In the genomic region with DNA sequence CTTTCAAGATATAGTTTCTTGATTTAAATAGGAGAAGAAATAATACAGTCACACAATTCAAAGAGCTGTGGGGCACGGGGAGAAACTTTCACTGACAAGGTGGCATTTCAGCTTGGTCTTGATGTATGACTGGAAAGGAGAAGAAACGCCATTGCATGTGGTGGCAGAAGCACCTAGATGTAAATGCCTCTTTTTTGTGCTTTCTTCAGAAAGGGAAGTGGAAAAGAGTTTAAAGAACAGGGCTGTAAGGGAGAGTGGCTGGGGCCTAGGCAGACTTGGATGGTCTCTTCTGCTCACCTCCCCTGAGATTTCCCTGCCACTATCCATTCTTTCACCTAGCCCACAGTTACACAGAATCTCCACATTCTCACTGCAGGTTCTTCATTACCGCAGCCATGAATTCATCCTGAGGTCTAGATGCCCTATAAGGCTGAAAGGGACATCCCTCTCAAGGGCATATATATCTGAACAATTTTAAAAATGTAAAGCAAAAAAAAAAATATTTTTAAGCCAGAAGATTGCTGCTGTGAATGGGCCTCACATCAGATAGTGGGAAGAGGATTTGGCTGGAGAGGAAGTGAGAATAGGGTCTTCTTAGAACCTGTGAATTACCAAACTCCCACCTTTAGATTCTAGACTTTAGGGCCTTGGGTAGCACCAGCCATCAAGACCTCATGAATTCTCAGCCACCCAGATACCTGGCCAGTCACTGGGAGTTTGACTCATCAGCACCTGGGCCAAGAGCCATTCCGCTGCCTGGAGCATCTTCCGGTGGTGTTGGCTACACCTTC, we compare ENCODE assay signal across 13 cellular contexts. TPM values are rescaled to one million over a fixed set of nuclear protein-coding genes. Genes with fewer than 3 reads are reported as not detected.
"Had no signal": no experiment of that assay in that cellular context is flagged by ENCODE, and none has a peak within 500 bp of the region (broad histone marks: within the 10 kb centered on the region; RNA-seq: fewer than 3 reads in every experiment).

No MANE protein-coding gene starts in this region.

- ATAC-seq: esophagus mucosa; naive thymus-derived CD4-positive, alpha-beta T cell had no signal

- H3K36me3 ChIP-seq: ascending aorta, tibial nerve, uterus had no signal

- H3K27me3 ChIP-seq: ascending aorta, tibial nerve, uterus had no signal

- H3K9me3 ChIP-seq: ascending aorta, tibial nerve, uterus had no signal

- H3K27ac ChIP-seq: ascending aorta, tibial nerve, uterus, VCaP had no signal

- FAIRE-seq: colon had no signal

- DNase-seq: activated CD4-positive, alpha-beta T cell treated with anti-CD3 and anti-CD28 coated beads, Interleukin-2, amount 50 U/mL, for 48 hours; activated naive CD4-positive, alpha-beta T cell treated with anti-CD3 and anti-CD28 coated beads, Interleukin-2, amount 10 ng/mL, durations not matched to agents 7 days and 5 days; activated T-cell treated with anti-CD3 and anti-CD28 coated beads, Interleukin-2, amount 50 U/mL, for 1 hour; islet precursor cell; naive thymus-derived CD4-positive, alpha-beta T cell; stimulated activated CD4-positive, alpha-beta T cell treated with anti-CD3 and anti-CD28 coated beads, Interleukin-2, amount 100 ng/mL, for 48 hours; stimulated activated naive CD4-positive, alpha-beta T cell; uterus had no signal

- H3K4me3 ChIP-seq: ascending aorta, tibial nerve, uterus had no signal

- H3K4me1 ChIP-seq: ascending aorta, uterus had no signal

RNA-seq across cellular contexts. Expression of a gene that starts 23.4 kb away (rescaled TPM):
- total RNA-seq: ascending aorta, tibial nerve had no signal
- polyA plus RNA-seq: naive thymus-derived CD4-positive, alpha-beta T cell had no signal
